In genomic region chr14:29310757-29311156, GRCh38 we compare ENCODE assay signal across 20 cellular contexts.
DNase-seq lines count a peak whose midpoint lies in the region; ATAC-seq and TF ChIP-seq lines count a peak whose summit lies in the region.
"Had no signal": no experiment of that assay in that cellular context is flagged by ENCODE, and none has a peak within 500 bp of the region (broad histone marks: within the 10 kb centered on the region; RNA-seq: fewer than 3 reads in every experiment).

No MANE protein-coding gene starts in this region.

- DNase-seq in AG09309 (ENCODE audit: low read depth) = peak; percentile 56
- DNase-seq in LHCN-M2 (ENCODE audit: low read depth) = peak; percentile 86
- DNase-seq in brain microvascular endothelial cell = peak; percentile 46
- peak; percentile 89 for DNase-seq in iris pigment epithelial cell (ENCODE audit: low read depth)
- DNase-seq in cortex of kidney (lab: John Stamatoyannopoulos, UW) = no peak
- no peak for DNase-seq in WTC11 (ENCODE audit: low spot score)
- no peak for DNase-seq in HuH-7 (ENCODE audit: low spot score)
- DNase-seq: activated CD4-positive, CD25-positive, alpha-beta regulatory T cell treated with anti-CD3 and anti-CD28 coated beads, Interleukin-2, amount 50 U/mL, for 72 hours; activated naive CD8-positive, alpha-beta T cell treated with anti-CD3 and anti-CD28 coated beads, Interleukin-2, amount 10 ng/mL, durations not matched to agents 7 days and 5 days; Calu3; colonic mucosa; KBM-7; NCI-H510A treated with DMSO at 0.1 percent for 48 hours; nephron progenitor cell; stimulated activated CD4-positive, alpha-beta T cell treated with anti-CD3 and anti-CD28 coated beads, Interleukin-4, amount 100 ng/mL, for 24 hours; trophoblast cell had no signal

- no peak overlapping the region for H3K4me3 Mint-ChIP-seq in WTC11
- H3K4me3 Mint-ChIP-seq: activated naive CD8-positive, alpha-beta T cell treated with anti-CD3 and anti-CD28 coated beads, Interleukin-2, amount 10 ng/mL, durations not matched to agents 7 days and 5 days; nephron progenitor cell had no signal

- no peak overlapping the region for H3K27ac Mint-ChIP-seq in WTC11
- H3K27ac Mint-ChIP-seq: activated naive CD8-positive, alpha-beta T cell treated with anti-CD3 and anti-CD28 coated beads, Interleukin-2, amount 10 ng/mL, durations not matched to agents 7 days and 5 days; nephron progenitor cell had no signal

- no peaks in the 10 kb centered on the region for H3K27me3 Mint-ChIP-seq in WTC11 (ENCODE audit: low read depth)
- H3K27me3 Mint-ChIP-seq: activated naive CD8-positive, alpha-beta T cell treated with anti-CD3 and anti-CD28 coated beads, Interleukin-2, amount 10 ng/mL, durations not matched to agents 7 days and 5 days had no signal

- no peak for TF ChIP-seq CTCF in AG09309 (IDR thresholded peaks at IDR 0.05; ENCODE audit: control insufficient read depth, insufficient read depth, low read depth, low read length, missing control alignments)
- no peak for TF ChIP-seq CTCF in brain microvascular endothelial cell (IDR thresholded peaks at IDR 0.05; ENCODE audit: low read depth, low read length, missing control alignments)
- TF ChIP-seq CTCF in WTC11 (IDR thresholded peaks at IDR 0.05) = no peak

- CTCF ChIA-PET in WTC11 (lab: Charles Lee) = no interaction called here

- H3K4me3 ChIP-seq in AG09309 (ENCODE audit: control insufficient read depth, low read depth, low read length) (no peak overlapping the region), brain microvascular endothelial cell (ENCODE audit: low read depth, low read length) (no peak overlapping the region)
- H3K4me3 ChIP-seq: colonic mucosa, lung, right atrium auricular region had no signal

- H3K36me3 ChIP-seq in brain microvascular endothelial cell (replicated peaks) = no peaks in the 10 kb centered on the region
- H3K36me3 ChIP-seq: colonic mucosa, right atrium auricular region had no signal

- no peak overlapping the region for H3K27ac ChIP-seq in brain microvascular endothelial cell
- H3K27ac ChIP-seq: colonic mucosa, right atrium auricular region had no signal

- in situ Hi-C loops in brain microvascular endothelial cell (cut with HindIII; ENCODE audit: low pct_ligation_motif_present, low sequenced_read_pairs) = no loop called here

- H3K36me3 Mint-ChIP-seq in WTC11 = no peaks in the 10 kb centered on the region
- H3K36me3 Mint-ChIP-seq: activated naive CD8-positive, alpha-beta T cell treated with anti-CD3 and anti-CD28 coated beads, Interleukin-2, amount 10 ng/mL, durations not matched to agents 7 days and 5 days had no signal

- ATAC-seq in WTC11 (no peak), HG02588 (IDR thresholded peaks at IDR 0.05; ENCODE audit: unreplicated experiment) (no peak)
- ATAC-seq: esophagus mucosa had no signal

- no peaks in the 10 kb centered on the region for H3K27me3 ChIP-seq in brain microvascular endothelial cell (replicated peaks)
- H3K27me3 ChIP-seq: colonic mucosa, right atrium auricular region had no signal

- POLR2A ChIA-PET in WTC11 (lab: Charles Lee) = no interaction called here

- H3K9me3 Mint-ChIP-seq in WTC11 = peaks cover 4% of the 10 kb centered on the region; the same call in 1 of the 2 replicates
- H3K9me3 Mint-ChIP-seq: nephron progenitor cell had no signal

- no peaks in the 10 kb centered on the region for H3K4me1 Mint-ChIP-seq in WTC11
- H3K4me1 Mint-ChIP-seq: activated naive CD8-positive, alpha-beta T cell treated with anti-CD3 and anti-CD28 coated beads, Interleukin-2, amount 10 ng/mL, durations not matched to agents 7 days and 5 days; nephron progenitor cell had no signal

TF ChIP-seq in WTC11, 78 proteins besides CTCF, POLR2A, EP300 and RAD21 (continues in another document):
- TF ChIP-seq ZNF138 (CRISPR knock-in tag; conservative IDR thresholded peaks at IDR 0.05) (no peak), ZBTB21 (CRISPR knock-in tag; IDR thresholded peaks at IDR 0.05; ENCODE audit: borderline replicate concordance) (no peak), USF1 (CRISPR knock-in tag; IDR thresholded peaks at IDR 0.05) (no peak), OVOL2 (CRISPR knock-in tag; IDR thresholded peaks at IDR 0.05; ENCODE audit: borderline replicate concordance) (no peak), ZNF416 (CRISPR knock-in tag; IDR thresholded peaks at IDR 0.05) (no peak), ZNF232 (CRISPR knock-in tag; IDR thresholded peaks at IDR 0.05) (no peak), SOX15 (CRISPR knock-in tag; IDR thresholded peaks at IDR 0.05) (no peak), ATF1 (CRISPR knock-in tag; IDR thresholded peaks at IDR 0.05) (no peak), ZSCAN18 (CRISPR knock-in tag; IDR thresholded peaks at IDR 0.05) (no peak), TP53 (CRISPR knock-in tag; IDR thresholded peaks at IDR 0.05) (no peak), NR1H2 (CRISPR knock-in tag; IDR thresholded peaks at IDR 0.05) (no peak), ATF6 (CRISPR knock-in tag; IDR thresholded peaks at IDR 0.05) (no peak), HMGA2 (CRISPR knock-in tag; IDR thresholded peaks at IDR 0.05) (no peak)
- TF ChIP-seq, protein P1, sequence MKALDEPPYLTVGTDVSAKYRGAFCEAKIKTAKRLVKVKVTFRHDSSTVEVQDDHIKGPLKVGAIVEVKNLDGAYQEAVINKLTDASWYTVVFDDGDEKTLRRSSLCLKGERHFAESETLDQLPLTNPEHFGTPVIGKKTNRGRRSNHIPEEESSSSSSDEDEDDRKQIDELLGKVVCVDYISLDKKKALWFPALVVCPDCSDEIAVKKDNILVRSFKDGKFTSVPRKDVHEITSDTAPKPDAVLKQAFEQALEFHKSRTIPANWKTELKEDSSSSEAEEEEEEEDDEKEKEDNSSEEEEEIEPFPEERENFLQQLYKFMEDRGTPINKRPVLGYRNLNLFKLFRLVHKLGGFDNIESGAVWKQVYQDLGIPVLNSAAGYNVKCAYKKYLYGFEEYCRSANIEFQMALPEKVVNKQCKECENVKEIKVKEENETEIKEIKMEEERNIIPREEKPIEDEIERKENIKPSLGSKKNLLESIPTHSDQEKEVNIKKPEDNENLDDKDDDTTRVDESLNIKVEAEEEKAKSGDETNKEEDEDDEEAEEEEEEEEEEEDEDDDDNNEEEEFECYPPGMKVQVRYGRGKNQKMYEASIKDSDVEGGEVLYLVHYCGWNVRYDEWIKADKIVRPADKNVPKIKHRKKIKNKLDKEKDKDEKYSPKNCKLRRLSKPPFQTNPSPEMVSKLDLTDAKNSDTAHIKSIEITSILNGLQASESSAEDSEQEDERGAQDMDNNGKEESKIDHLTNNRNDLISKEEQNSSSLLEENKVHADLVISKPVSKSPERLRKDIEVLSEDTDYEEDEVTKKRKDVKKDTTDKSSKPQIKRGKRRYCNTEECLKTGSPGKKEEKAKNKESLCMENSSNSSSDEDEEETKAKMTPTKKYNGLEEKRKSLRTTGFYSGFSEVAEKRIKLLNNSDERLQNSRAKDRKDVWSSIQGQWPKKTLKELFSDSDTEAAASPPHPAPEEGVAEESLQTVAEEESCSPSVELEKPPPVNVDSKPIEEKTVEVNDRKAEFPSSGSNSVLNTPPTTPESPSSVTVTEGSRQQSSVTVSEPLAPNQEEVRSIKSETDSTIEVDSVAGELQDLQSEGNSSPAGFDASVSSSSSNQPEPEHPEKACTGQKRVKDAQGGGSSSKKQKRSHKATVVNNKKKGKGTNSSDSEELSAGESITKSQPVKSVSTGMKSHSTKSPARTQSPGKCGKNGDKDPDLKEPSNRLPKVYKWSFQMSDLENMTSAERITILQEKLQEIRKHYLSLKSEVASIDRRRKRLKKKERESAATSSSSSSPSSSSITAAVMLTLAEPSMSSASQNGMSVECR (CRISPR knock-in tag; IDR thresholded peaks at IDR 0.05; ENCODE audit: borderline replicate concordance) = no peak
- TF ChIP-seq, protein P2, sequence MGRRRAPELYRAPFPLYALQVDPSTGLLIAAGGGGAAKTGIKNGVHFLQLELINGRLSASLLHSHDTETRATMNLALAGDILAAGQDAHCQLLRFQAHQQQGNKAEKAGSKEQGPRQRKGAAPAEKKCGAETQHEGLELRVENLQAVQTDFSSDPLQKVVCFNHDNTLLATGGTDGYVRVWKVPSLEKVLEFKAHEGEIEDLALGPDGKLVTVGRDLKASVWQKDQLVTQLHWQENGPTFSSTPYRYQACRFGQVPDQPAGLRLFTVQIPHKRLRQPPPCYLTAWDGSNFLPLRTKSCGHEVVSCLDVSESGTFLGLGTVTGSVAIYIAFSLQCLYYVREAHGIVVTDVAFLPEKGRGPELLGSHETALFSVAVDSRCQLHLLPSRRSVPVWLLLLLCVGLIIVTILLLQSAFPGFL (CRISPR knock-in tag; IDR thresholded peaks at IDR 0.05; ENCODE audit: borderline replicate concordance) = no peak

Comparison
In these comparisons a context has a peak if more than half of its experiments do, and no peak if none do; other contexts are left out.
1. DNase-seq: peak in AG09309 (single experiment), LHCN-M2 (single experiment), brain microvascular endothelial cell (single experiment) and iris pigment epithelial cell (single experiment); none in cortex of kidney (single experiment), WTC11 (single experiment) and HuH-7 (single experiment).